Comparison of ENCODE assay signal across 8 cellular contexts in genomic region chr10:122342293-122343134, GRCh38. TPM values are rescaled to one million over a fixed set of nuclear protein-coding genes. Genes with fewer than 3 reads are reported as not detected.
DNase-seq lines count a peak whose midpoint lies in the region; ATAC-seq, FAIRE-seq and TF ChIP-seq lines count a peak whose summit lies in the region.

No MANE protein-coding gene starts in this region.

- H3K36me3 ChIP-seq in Caco-2 (ENCODE audit: control insufficient read depth, insufficient read depth, low read length) (no peaks in the 10 kb centered on the region), WERI-Rb-1 (no peaks in the 10 kb centered on the region)

- FAIRE-seq in HTR-8/SVneo (lab: Jason Lieb, UNC): no peak

- TF ChIP-seq CTCF in Caco-2 (IDR thresholded peaks at IDR 0.05; ENCODE audit: insufficient read depth in 1 of 2, low read depth in 1 of 2, low read length in 1 of 2, severe bottlenecking in 1 of 2, unreplicated experiment in 1 of 2) (peak; percentile 72 to 81), WERI-Rb-1 (IDR thresholded peaks at IDR 0.05; ENCODE audit: low read depth, low read length) (peak; percentile 55)

- H3K9me3 Mint-ChIP-seq in Caco-2 (ENCODE audit: unreplicated experiment): peaks cover 10% of the 10 kb centered on the region

- no peaks in the 10 kb centered on the region for H3K36me3 Mint-ChIP-seq in Caco-2 (ENCODE audit: insufficient read depth, unreplicated experiment)

- peaks cover 4% of the 10 kb centered on the region; the same call in 1 of the 2 replicates for H3K4me1 ChIP-seq in Caco-2

- ATAC-seq in esophagus mucosa: no peak

- peaks cover 17% of the 10 kb centered on the region for H3K9me3 ChIP-seq in Caco-2
- no peaks in the 10 kb centered on the region for H3K9me3 ChIP-seq in WERI-Rb-1 (ENCODE audit: severe bottlenecking)

- no peaks in the 10 kb centered on the region for H3K27me3 Mint-ChIP-seq in Caco-2 (ENCODE audit: insufficient read depth, unreplicated experiment)

- peaks cover 17% of the 10 kb centered on the region for H3K4me1 Mint-ChIP-seq in Caco-2 (ENCODE audit: low read depth, unreplicated experiment)

- no peak overlapping the region for H3K27ac ChIP-seq in WERI-Rb-1

- BruUV-seq in Caco-2 (replicated peaks; lab: Mats Ljungman, UMichigan): no TSS peak

- in situ Hi-C loops in T47D (cut with HindIII; ENCODE audit: low pct_unique_long_range_greater_than_20kb, low sequenced_read_pairs): no loop called here

- CTCF ChIA-PET in Caco-2 (lab: Charles Lee): interaction anchor here (0.7 to 1.4 kb wide), 9 partner anchors 11 to 92 kb away, joined by 3 to 12 read pairs (median 5); partner anchors contain the start of gene PLEKHA1

- H3K4me3 Mint-ChIP-seq in Caco-2 (ENCODE audit: unreplicated experiment): no peak overlapping the region

- DNase-seq in Caco-2 (peak in 1 of 2 experiments; percentile 76), HTR-8/SVneo (ENCODE audit: insufficient read length, low spot score) (peak; percentile 49), WERI-Rb-1 (peak; percentile 43), T47D (ENCODE audit: low read depth in 1 of 2, low spot score in 1 of 2) (peak; percentile 7 to 51), islet precursor cell (peak; percentile 35), GM19240 (ENCODE audit: insufficient read length, low spot score) (no peak)
- DNase-seq in stimulated activated CD4-positive, alpha-beta T cell treated with anti-CD3 and anti-CD28 coated beads, Interleukin-4, amount 100 ng/mL, for 1 hour: peak; percentile 47

- no peaks in the 10 kb centered on the region for H3K27me3 ChIP-seq in Caco-2 (replicated peaks; ENCODE audit: control insufficient read depth, insufficient read depth, low read length)
- H3K27me3 ChIP-seq in WERI-Rb-1 (ENCODE audit: insufficient read depth, low read depth, severe bottlenecking): no peaks in the 10 kb centered on the region

- no peak overlapping the region for H3K4me3 ChIP-seq in Caco-2 (ENCODE audit: low read depth, low read length)
- no peak overlapping the region for H3K4me3 ChIP-seq in WERI-Rb-1 (ENCODE audit: low read depth, low read length)

- POLR2A ChIA-PET in Caco-2 (lab: Charles Lee): interaction anchor here (1.0 kb wide), 1 partner anchor 31 kb away, joined by 6 read pairs; no protein-coding TSS in a partner anchor

- no peak overlapping the region for H3K27ac Mint-ChIP-seq in Caco-2 (ENCODE audit: unreplicated experiment)

- intact Hi-C loops in Caco-2 (cut with micrococcal nuclease; ENCODE audit: unreplicated experiment): loop anchor here (1.0 kb wide), 3 partner anchors 31 to 93 kb away; no protein-coding TSS in a partner anchor

RNA-seq across cellular contexts. Expression of gene PLEKHA1, which starts 32.0 kb away (rescaled TPM):
- total RNA-seq in Caco-2 (2022) (48.4 and 48.5 TPM in 2 replicates), esophagus mucosa (39.5 TPM)
